In genomic region chr3:56048946-56049345, GRCh38 we compare ENCODE assay signal across 27 cellular contexts.
"Had no signal": no experiment of that assay in that cellular context is flagged by ENCODE, and none has a peak within 500 bp of the region (broad histone marks: within the 10 kb centered on the region; RNA-seq: fewer than 3 reads in every experiment).

No MANE protein-coding gene starts in this region.

- H3K27me3 ChIP-seq: testis, thyroid gland, upper lobe of left lung, upper lobe of right lung, uterus, vagina had no signal

- H3K4me1 ChIP-seq: stomach, suprapubic skin, testis, thyroid gland, tibial artery, tibial nerve, transverse colon, upper lobe of left lung, upper lobe of right lung, uterus, vagina had no signal

- ATAC-seq: stimulated activated effector memory CD8-positive, alpha-beta T cell treated with anti-CD3 and anti-CD28 coated beads, Interleukin-12 subunit alpha, Interleukin-12 subunit beta, amount 100 ng/mL, for 72 hours; stimulated activated memory B cell treated with anti-CD40 and anti-IgM and Interleukin-4, amounts not matched to agents 10 μg/mL and 1 μg/mL and 100 μg/mL, for 72 hours; stimulated activated naive B cell treated with anti-CD40 and anti-IgM and Interleukin-4, amounts not matched to agents 10 μg/mL and 1 μg/mL and 100 μg/mL, for 72 hours; stimulated activated naive CD8-positive, alpha-beta T cell treated with anti-CD3 and anti-CD28 coated beads, Interleukin-15, amount 100 ng/mL, for 72 hours; stimulated activated naive CD8-positive, alpha-beta T cell treated with anti-CD3 and anti-CD28 coated beads, Interleukin-15, Interleukin-2, amounts not matched to agents 100 U/mL and 50 U/mL, for 24 hours; upper lobe of right lung had no signal

- H3K9me3 ChIP-seq: stomach, suprapubic skin, testis, thoracic aorta, thyroid gland, tibial artery, tibial nerve, transverse colon, upper lobe of left lung, upper lobe of right lung, uterus, vagina had no signal

- H3K36me3 Mint-ChIP-seq: stimulated activated effector memory CD8-positive, alpha-beta T cell treated with anti-CD3 and anti-CD28 coated beads, Interleukin-12 subunit alpha, Interleukin-12 subunit beta, amount 100 ng/mL, for 72 hours; stimulated activated memory B cell treated with anti-CD40 and anti-IgM and Interleukin-4, amounts not matched to agents 10 μg/mL and 1 μg/mL and 100 μg/mL, for 72 hours; stimulated activated naive B cell treated with anti-CD40 and anti-IgM and Interleukin-4, amounts not matched to agents 10 μg/mL and 1 μg/mL and 100 μg/mL, for 72 hours; type B pancreatic cell had no signal

- H3K4me1 Mint-ChIP-seq: stimulated activated effector memory CD8-positive, alpha-beta T cell treated with anti-CD3 and anti-CD28 coated beads, Interleukin-12 subunit alpha, Interleukin-12 subunit beta, amount 100 ng/mL, for 72 hours; stimulated activated memory B cell treated with anti-CD40 and anti-IgM and Interleukin-4, amounts not matched to agents 10 μg/mL and 1 μg/mL and 100 μg/mL, for 72 hours; stimulated activated naive B cell treated with anti-CD40 and anti-IgM and Interleukin-4, amounts not matched to agents 10 μg/mL and 1 μg/mL and 100 μg/mL, for 72 hours; stimulated activated naive CD8-positive, alpha-beta T cell treated with anti-CD3 and anti-CD28 coated beads, Interleukin-15, amount 100 ng/mL, for 72 hours had no signal

- H3K4me3 ChIP-seq: stomach, suprapubic skin, testis, thoracic aorta, thyroid gland, tibial artery, tibial nerve, transverse colon, upper lobe of left lung, upper lobe of right lung, uterus, vagina had no signal

- H3K9me3 Mint-ChIP-seq: stimulated activated memory B cell treated with anti-CD40 and anti-IgM and Interleukin-4, amounts not matched to agents 10 μg/mL and 1 μg/mL and 100 μg/mL, for 72 hours; stimulated activated naive B cell treated with anti-CD40 and anti-IgM and Interleukin-4, amounts not matched to agents 10 μg/mL and 1 μg/mL and 100 μg/mL, for 72 hours; stimulated activated naive CD8-positive, alpha-beta T cell treated with anti-CD3 and anti-CD28 coated beads, Interleukin-15, amount 100 ng/mL, for 72 hours; stimulated activated naive CD8-positive, alpha-beta T cell treated with anti-CD3 and anti-CD28 coated beads, Interleukin-15, Interleukin-2, amounts not matched to agents 100 ng/mL and 50 ng/mL, for 24 hours; type B pancreatic cell had no signal

- H3K27ac ChIP-seq: stomach, suprapubic skin, testis, thoracic aorta, thyroid gland, tibial artery, tibial nerve, transverse colon, upper lobe of left lung, upper lobe of right lung, uterus, vagina had no signal

- H3K4me3 Mint-ChIP-seq: stimulated activated effector memory CD8-positive, alpha-beta T cell treated with anti-CD3 and anti-CD28 coated beads, Interleukin-12 subunit alpha, Interleukin-12 subunit beta, amount 100 ng/mL, for 72 hours; stimulated activated memory B cell treated with anti-CD40 and anti-IgM and Interleukin-4, amounts not matched to agents 10 μg/mL and 1 μg/mL and 100 μg/mL, for 72 hours; stimulated activated naive B cell treated with anti-CD40 and anti-IgM and Interleukin-4, amounts not matched to agents 10 μg/mL and 1 μg/mL and 100 μg/mL, for 72 hours; stimulated activated naive CD8-positive, alpha-beta T cell treated with anti-CD3 and anti-CD28 coated beads, Interleukin-15, amount 100 ng/mL, for 72 hours; stimulated activated naive CD8-positive, alpha-beta T cell treated with anti-CD3 and anti-CD28 coated beads, Interleukin-15, Interleukin-2, amounts not matched to agents 100 ng/mL and 50 ng/mL, for 24 hours; type B pancreatic cell had no signal

- H3K27ac Mint-ChIP-seq: stimulated activated effector memory CD8-positive, alpha-beta T cell treated with anti-CD3 and anti-CD28 coated beads, Interleukin-12 subunit alpha, Interleukin-12 subunit beta, amount 100 ng/mL, for 72 hours; stimulated activated memory B cell treated with anti-CD40 and anti-IgM and Interleukin-4, amounts not matched to agents 10 μg/mL and 1 μg/mL and 100 μg/mL, for 72 hours; stimulated activated naive B cell treated with anti-CD40 and anti-IgM and Interleukin-4, amounts not matched to agents 10 μg/mL and 1 μg/mL and 100 μg/mL, for 72 hours; stimulated activated naive CD8-positive, alpha-beta T cell treated with anti-CD3 and anti-CD28 coated beads, Interleukin-15, amount 100 ng/mL, for 72 hours; stimulated activated naive CD8-positive, alpha-beta T cell treated with anti-CD3 and anti-CD28 coated beads, Interleukin-15, Interleukin-2, amounts not matched to agents 100 ng/mL and 50 ng/mL, for 24 hours; type B pancreatic cell had no signal

- H3K27me3 Mint-ChIP-seq: stimulated activated memory B cell treated with anti-CD40 and anti-IgM and Interleukin-4, amounts not matched to agents 10 μg/mL and 1 μg/mL and 100 μg/mL, for 72 hours; stimulated activated naive B cell treated with anti-CD40 and anti-IgM and Interleukin-4, amounts not matched to agents 10 μg/mL and 1 μg/mL and 100 μg/mL, for 72 hours; stimulated activated naive CD8-positive, alpha-beta T cell treated with anti-CD3 and anti-CD28 coated beads, Interleukin-15, amount 100 ng/mL, for 72 hours had no signal

- H3K36me3 ChIP-seq: stomach, suprapubic skin, thoracic aorta, thyroid gland, tibial artery, tibial nerve, transverse colon, upper lobe of left lung, upper lobe of right lung, uterus, vagina had no signal

- DNase-seq: stimulated activated CD4-positive, alpha-beta T cell treated with anti-CD3 and anti-CD28 coated beads, Interleukin-2, amount 100 ng/mL, for 48 hours; stimulated activated CD4-positive, alpha-beta T cell treated with anti-CD3 and anti-CD28 coated beads, Interleukin-4, amount 100 ng/mL, for 1 hour; stimulated activated CD4-positive, alpha-beta T cell treated with anti-CD3 and anti-CD28 coated beads, Interleukin-4, amount 100 ng/mL, for 24 hours; stimulated activated CD4-positive, alpha-beta T cell treated with anti-CD3 and anti-CD28 coated beads, Interleukin-4, amount 100 ng/mL, for 4 hours; stimulated activated CD8-positive, alpha-beta memory T cell treated with anti-CD3 and anti-CD28 coated beads, Interleukin-4, amount 100 ng/mL, for 48 hours; stimulated activated naive B cell treated with anti-CD40 and anti-IgM and Interleukin-4, amounts not matched to agents 10 μg/mL and 1 μg/mL and 100 μg/mL, for 72 hours; stimulated activated naive CD4-positive, alpha-beta T cell; stimulated activated naive CD4-positive, alpha-beta T cell treated with Interleukin-2 at 50 U/mL for 16 hours; stimulated activated naive CD8-positive, alpha-beta T cell treated with anti-CD3 and anti-CD28 coated beads, Interleukin-15, amount 100 ng/mL, for 72 hours; stimulated activated naive CD8-positive, alpha-beta T cell treated with anti-CD3 and anti-CD28 coated beads, Interleukin-15, Interleukin-2, amounts not matched to agents 100 U/mL and 50 U/mL, for 24 hours; stomach; substantia nigra; testis; thyroid gland; tibial artery; transverse colon; upper lobe of left lung; upper lobe of right lung; uterus had no signal
